8 cellular contexts compared by ENCODE assay signal in the genomic region with DNA sequence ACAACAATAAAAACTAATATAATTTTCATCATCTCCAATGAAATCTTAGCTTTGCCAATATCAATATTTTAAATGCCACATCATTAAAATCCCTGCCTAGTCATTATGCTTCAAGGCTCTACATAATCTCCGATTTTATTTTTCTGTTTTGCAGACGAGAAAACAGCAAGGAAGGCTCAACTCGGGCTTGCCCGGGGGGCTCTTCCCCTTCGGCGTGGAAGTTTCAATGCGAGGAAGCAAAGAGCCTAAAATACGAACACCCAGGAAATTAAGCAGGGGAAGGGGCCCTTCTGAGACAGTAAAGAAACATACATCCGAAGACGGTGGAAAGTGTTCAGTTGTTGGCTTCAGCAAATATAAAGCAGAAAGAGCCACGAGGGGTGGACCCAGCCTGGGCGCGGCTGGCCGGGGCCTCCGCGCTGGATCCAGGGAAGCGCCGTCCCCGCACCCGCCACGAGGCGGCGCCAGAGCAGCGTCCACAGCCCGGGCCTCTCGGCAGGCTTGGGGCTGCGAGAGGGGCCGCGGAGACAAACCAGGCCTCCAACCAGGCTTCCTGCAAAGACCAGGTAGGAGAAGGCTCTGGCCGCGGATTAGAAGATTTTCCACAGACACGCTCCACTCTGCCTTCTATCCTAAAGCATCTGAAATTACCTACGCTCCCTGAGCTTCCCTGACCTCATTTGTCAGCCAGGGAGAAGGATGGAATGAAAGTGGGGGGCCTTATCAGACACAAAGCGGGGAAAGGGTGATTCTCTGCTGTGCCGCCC.
DNase-seq lines count a peak whose midpoint lies in the region; ATAC-seq and TF ChIP-seq lines count a peak whose summit lies in the region.

No MANE protein-coding gene starts in this region.

- POLR2A ChIA-PET in CD8-positive, alpha-beta T cell (lab: Charles Lee): no interaction called here
- POLR2A ChIA-PET in activated CD8-positive, alpha-beta T cell treated with anti-CD3 and anti-CD28 coated beads, Interleukin-2, amount 10 ng/mL, durations not matched to agents 7 days and 5 days (lab: Charles Lee): interaction anchor here (0.6 kb wide), 1 partner anchor 1011 kb away, joined by 3 read pairs; no protein-coding TSS in a partner anchor

- no peak overlapping the region for H3K27ac ChIP-seq in CD8-positive, alpha-beta T cell (ENCODE audit: low read depth, low read length)

- CTCF ChIA-PET in CD8-positive, alpha-beta T cell (lab: Charles Lee): interaction anchor here (0.7 to 2.5 kb wide), 4 partner anchors 9 to 1141 kb away, joined by 3 to 15 read pairs (median 4); no protein-coding TSS in a partner anchor
- CTCF ChIA-PET in activated CD8-positive, alpha-beta T cell treated with anti-CD3 and anti-CD28 coated beads, Interleukin-2, amount 10 ng/mL, durations not matched to agents 7 days and 5 days (lab: Charles Lee): interaction anchor here (0.7 to 1.5 kb wide), 6 partner anchors 10 to 468 kb away, joined by 3 to 4 read pairs (median 3); no protein-coding TSS in a partner anchor

- no peaks in the 10 kb centered on the region for H3K4me1 ChIP-seq in CD8-positive, alpha-beta T cell (ENCODE audit: insufficient read depth, low read length)

- H3K27ac Mint-ChIP-seq in CD8-positive, alpha-beta T cell: no peak overlapping the region
- no peak overlapping the region for H3K27ac Mint-ChIP-seq in activated CD8-positive, alpha-beta T cell treated with anti-CD3 and anti-CD28 coated beads, Interleukin-2, amount 10 ng/mL, durations not matched to agents 7 days and 5 days
- no peak overlapping the region for H3K27ac Mint-ChIP-seq in endothelial cell (ENCODE audit: unreplicated experiment)

- H3K36me3 Mint-ChIP-seq in CD8-positive, alpha-beta T cell: no peaks in the 10 kb centered on the region
- H3K36me3 Mint-ChIP-seq in activated CD8-positive, alpha-beta T cell treated with anti-CD3 and anti-CD28 coated beads, Interleukin-2, amount 10 ng/mL, durations not matched to agents 7 days and 5 days (ENCODE audit: low read depth): no peaks in the 10 kb centered on the region
- no peaks in the 10 kb centered on the region for H3K36me3 Mint-ChIP-seq in endothelial cell (ENCODE audit: low read depth, unreplicated experiment)

- H3K9me3 ChIP-seq in CD8-positive, alpha-beta T cell (ENCODE audit: low read length): no peaks in the 10 kb centered on the region

- H3K27me3 ChIP-seq in CD8-positive, alpha-beta T cell (ENCODE audit: insufficient read depth, low read length): no peaks in the 10 kb centered on the region

- DNase-seq in CD8-positive, alpha-beta T cell: peak; percentile 10 to 54 (median 27)
- DNase-seq in NCI-H2107 (lab: John Stamatoyannopoulos, UW) (peak; percentile 34), endothelial cell (ENCODE audit: low spot score) (peak; percentile 92), midbrain (lab: John Stamatoyannopoulos, UW) (peak; percentile 76)
- DNase-seq in activated CD8-positive, alpha-beta T cell treated with anti-CD3 and anti-CD28 coated beads, Interleukin-2, amount 10 ng/mL, durations not matched to agents 7 days and 5 days: peak; percentile 66
- peak; percentile 5 to 21 for DNase-seq in stimulated activated CD8-positive, alpha-beta memory T cell treated with anti-CD3 and anti-CD28 coated beads, Interleukin-7, amount 100 ng/mL, for 48 hours (ENCODE audit: extremely low read depth in 1 of 2, low read depth in 1 of 2)

- no peak overlapping the region for H3K4me3 Mint-ChIP-seq in CD8-positive, alpha-beta T cell
- H3K4me3 Mint-ChIP-seq in activated CD8-positive, alpha-beta T cell treated with anti-CD3 and anti-CD28 coated beads, Interleukin-2, amount 10 ng/mL, durations not matched to agents 7 days and 5 days: no peak overlapping the region
- no peak overlapping the region for H3K4me3 Mint-ChIP-seq in endothelial cell (ENCODE audit: unreplicated experiment)

- no peaks in the 10 kb centered on the region for H3K9me3 Mint-ChIP-seq in CD8-positive, alpha-beta T cell
- no peaks in the 10 kb centered on the region for H3K9me3 Mint-ChIP-seq in activated CD8-positive, alpha-beta T cell treated with anti-CD3 and anti-CD28 coated beads, Interleukin-2, amount 10 ng/mL, durations not matched to agents 7 days and 5 days (ENCODE audit: insufficient read depth)
- no peaks in the 10 kb centered on the region for H3K9me3 Mint-ChIP-seq in endothelial cell (ENCODE audit: unreplicated experiment)

- intact Hi-C loops in CD8-positive, alpha-beta T cell (cut with DNase I, micrococcal nuclease): loop anchor here (2.0 to 5.0 kb wide), 3 partner anchors 409 to 508 kb away; no protein-coding TSS in a partner anchor

- ATAC-seq in CD8-positive, alpha-beta T cell: peak; percentile 49
- ATAC-seq in GM21515 (IDR thresholded peaks at IDR 0.05; ENCODE audit: unreplicated experiment) (peak; percentile 54), GM21528 (IDR thresholded peaks at IDR 0.05; ENCODE audit: low FRiP score, unreplicated experiment) (no peak)
- ATAC-seq in activated CD8-positive, alpha-beta T cell treated with anti-CD3 and anti-CD28 coated beads, Interleukin-2, amount 10 ng/mL, durations not matched to agents 7 days and 5 days: peak; percentile 93

- peaks cover 22% of the 10 kb centered on the region for H3K27me3 Mint-ChIP-seq in CD8-positive, alpha-beta T cell (ENCODE audit: low read depth)
- peaks cover 5% of the 10 kb centered on the region for H3K27me3 Mint-ChIP-seq in activated CD8-positive, alpha-beta T cell treated with anti-CD3 and anti-CD28 coated beads, Interleukin-2, amount 10 ng/mL, durations not matched to agents 7 days and 5 days (ENCODE audit: low read depth)
- peaks cover 1% of the 10 kb centered on the region for H3K27me3 Mint-ChIP-seq in endothelial cell (ENCODE audit: unreplicated experiment)

- TF ChIP-seq CTCF in CD8-positive, alpha-beta T cell (IDR thresholded peaks at IDR 0.05): peak; percentile 72
- peak; percentile 98 for TF ChIP-seq CTCF in endothelial cell (IDR thresholded peaks at IDR 0.05; ENCODE audit: unreplicated experiment)

- H3K4me1 Mint-ChIP-seq in CD8-positive, alpha-beta T cell (ENCODE audit: low read depth): peaks cover 2% of the 10 kb centered on the region
- no peaks in the 10 kb centered on the region for H3K4me1 Mint-ChIP-seq in activated CD8-positive, alpha-beta T cell treated with anti-CD3 and anti-CD28 coated beads, Interleukin-2, amount 10 ng/mL, durations not matched to agents 7 days and 5 days (ENCODE audit: low read depth)
- peaks cover 3% of the 10 kb centered on the region for H3K4me1 Mint-ChIP-seq in endothelial cell (ENCODE audit: unreplicated experiment)

- H3K4me3 ChIP-seq in CD8-positive, alpha-beta T cell (ENCODE audit: low read depth, low read length): no peak overlapping the region

- H3K36me3 ChIP-seq in CD8-positive, alpha-beta T cell (ENCODE audit: insufficient read depth, low read length): no peaks in the 10 kb centered on the region

Comparison
In these comparisons a context has a peak if more than half of its experiments do, and no peak if none do; other contexts are left out.
1. DNase-seq: peak in every context shown above with its lines; median percentile 92 in endothelial cell; 76 in midbrain; 66 in activated CD8-positive, alpha-beta T cell treated with anti-CD3 and anti-CD28 coated beads, Interleukin-2, amount 10 ng/mL, durations not matched to agents 7 days and 5 days; 34 in NCI-H2107; 27 in CD8-positive, alpha-beta T cell; 13 in stimulated activated CD8-positive, alpha-beta memory T cell treated with anti-CD3 and anti-CD28 coated beads, Interleukin-7, amount 100 ng/mL, for 48 hours.